Comparison of ENCODE assay signal across 8 cellular contexts in the genomic region with DNA sequence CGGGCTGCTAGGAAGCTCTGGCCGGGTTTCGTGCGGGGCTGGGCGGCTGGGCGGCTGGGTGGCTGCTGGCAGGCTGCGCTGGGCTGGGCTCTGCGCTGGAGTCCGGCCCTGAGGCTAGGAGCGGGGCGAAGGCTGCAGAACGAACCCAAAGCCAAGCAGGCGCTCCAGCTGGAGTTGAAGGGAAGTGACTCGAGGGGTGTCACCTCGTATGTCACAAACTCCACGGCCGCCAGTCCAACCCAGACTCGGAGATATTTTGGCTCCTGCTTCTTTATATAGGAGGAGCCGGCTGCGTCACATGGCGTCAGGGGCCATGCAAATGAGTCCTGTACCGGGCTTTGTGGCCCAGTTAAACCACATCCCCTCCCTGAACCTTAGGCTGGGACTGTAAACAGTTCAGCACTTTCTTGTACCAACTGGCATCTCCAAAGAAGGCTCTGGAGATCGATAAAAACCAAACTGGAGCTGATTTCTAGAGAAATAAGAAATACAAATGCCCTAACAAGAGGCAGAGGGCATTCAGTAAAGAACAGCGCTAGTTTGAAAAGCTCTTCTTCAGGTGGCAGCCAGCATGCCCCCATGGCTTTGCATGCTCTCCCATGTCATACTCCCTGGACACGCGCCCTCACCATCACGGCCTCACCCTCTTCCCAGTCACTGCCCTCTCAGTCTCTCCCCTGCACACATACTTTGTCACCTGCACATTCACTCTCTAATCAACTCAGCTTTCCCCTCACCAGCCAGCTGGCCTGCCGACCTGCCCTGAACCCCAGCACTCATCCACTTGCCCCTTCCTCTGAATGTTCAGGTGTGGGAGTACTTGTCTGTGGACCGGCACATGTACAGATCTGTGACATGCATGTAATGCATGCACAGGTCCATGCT. TPM values are rescaled to one million over a fixed set of nuclear protein-coding genes. Genes with fewer than 3 reads are reported as not detected.
DNase-seq lines count a peak whose midpoint lies in the region; ATAC-seq and TF ChIP-seq lines count a peak whose summit lies in the region.

No MANE protein-coding gene starts in this region.

- H3K4me3 Mint-ChIP-seq in activated T-cell treated with anti-CD3 and anti-CD28 coated beads, Interleukin-2, amount 50 U/mL, for 72 hours: peak overlapping the region; percentile 86 to 89
- peak overlapping the region; percentile 80 to 99 (median 93) for H3K4me3 Mint-ChIP-seq in naive B cell
- peak overlapping the region; percentile 95 for H3K4me3 Mint-ChIP-seq in stimulated activated memory B cell treated with anti-CD40 and anti-IgM and Interleukin-4, amounts not matched to agents 10 μg/mL and 1 μg/mL and 100 μg/mL, for 72 hours

- peak overlapping the region; percentile 80 for H3K9ac ChIP-seq in PC-3 (ENCODE audit: low read length)

- H3K4me2 ChIP-seq in PC-3 (ENCODE audit: low read length): peak overlapping the region; percentile 97

- H2AFZ ChIP-seq in PC-3 (ENCODE audit: low read length): peak overlapping the region; percentile 63

- H3K27me3 ChIP-seq in PC-3 (ENCODE audit: low read length) (no peaks in the 10 kb centered on the region), esophagus squamous epithelium (no peaks in the 10 kb centered on the region)

- no peaks in the 10 kb centered on the region for H3K9me3 Mint-ChIP-seq in activated T-cell treated with anti-CD3 and anti-CD28 coated beads, Interleukin-2, amount 50 U/mL, for 72 hours
- H3K9me3 Mint-ChIP-seq in naive B cell: peaks cover 0 to 2% (median 0%) of the 10 kb centered on the region in 7 donors
- H3K9me3 Mint-ChIP-seq in stimulated activated memory B cell treated with anti-CD40 and anti-IgM and Interleukin-4, amounts not matched to agents 10 μg/mL and 1 μg/mL and 100 μg/mL, for 72 hours: no peaks in the 10 kb centered on the region

- H3K9me2 ChIP-seq in PC-3 (replicated peaks; ENCODE audit: low read length): no peaks in the 10 kb centered on the region

- H3K4me1 ChIP-seq in PC-3 (ENCODE audit: insufficient read depth, low read length) (peaks cover 19% of the 10 kb centered on the region), esophagus squamous epithelium (peaks cover 4 to 57% (median 5%) of the 10 kb centered on the region in 3 donors)

- 41 to 62% methylated on average over 7 to 17 of the region's 29 CpGs for WGBS in esophagus squamous epithelium, 2 donors

- no peaks in the 10 kb centered on the region for H3K9me3 ChIP-seq in PC-3 (ENCODE audit: low read length)
- H3K9me3 ChIP-seq in esophagus squamous epithelium: no peaks in the 10 kb centered on the region

- no peaks in the 10 kb centered on the region for H4K20me1 ChIP-seq in PC-3 (ENCODE audit: low read length)

- BruUV-seq in PC-3 (replicated peaks; lab: Mats Ljungman, UMichigan): no TSS peak

- ATAC-seq in GM18873 (IDR thresholded peaks at IDR 0.05; ENCODE audit: low FRiP score, unreplicated experiment) (peak; percentile 80), HG03103 (IDR thresholded peaks at IDR 0.05; ENCODE audit: low read depth, unreplicated experiment) (peak; percentile 75), PC-3 (peak; percentile 64), naive B cell (ENCODE audit: low read depth in 2 of 2) (peak; percentile 56 to 63)
- ATAC-seq in activated T-cell treated with anti-CD3 and anti-CD28 coated beads, Interleukin-2, amount 50 U/mL, for 72 hours (replicated peaks in 1 of 2): peak; percentile 84 to 88
- peak; percentile 92 for ATAC-seq in stimulated activated memory B cell treated with anti-CD40 and anti-IgM and Interleukin-4, amounts not matched to agents 10 μg/mL and 1 μg/mL and 100 μg/mL, for 72 hours

- H3K27ac Mint-ChIP-seq in activated T-cell treated with anti-CD3 and anti-CD28 coated beads, Interleukin-2, amount 50 U/mL, for 72 hours: peak overlapping the region; percentile 14
- peak overlapping the region; percentile 99 to 100 (median 100) for H3K27ac Mint-ChIP-seq in naive B cell
- H3K27ac Mint-ChIP-seq in stimulated activated memory B cell treated with anti-CD40 and anti-IgM and Interleukin-4, amounts not matched to agents 10 μg/mL and 1 μg/mL and 100 μg/mL, for 72 hours: peak overlapping the region; percentile 89

- peaks cover 3 to 11% of the 10 kb centered on the region in 2 donors for H3K36me3 Mint-ChIP-seq in activated T-cell treated with anti-CD3 and anti-CD28 coated beads, Interleukin-2, amount 50 U/mL, for 72 hours (ENCODE audit: insufficient read depth in 2 of 2)
- peaks cover 0 to 4% of the 10 kb centered on the region in 2 donors for H3K36me3 Mint-ChIP-seq in naive B cell
- H3K36me3 Mint-ChIP-seq in stimulated activated memory B cell treated with anti-CD40 and anti-IgM and Interleukin-4, amounts not matched to agents 10 μg/mL and 1 μg/mL and 100 μg/mL, for 72 hours: peaks cover 5% of the 10 kb centered on the region

- no peaks in the 10 kb centered on the region for H3K79me2 ChIP-seq in PC-3 (ENCODE audit: low read length)

- intact Hi-C loops in PC-3 (cut with micrococcal nuclease): loop anchor here (5.0 kb wide), 1 partner anchor 355 kb away; no protein-coding TSS in a partner anchor
- intact Hi-C loops in esophagus squamous epithelium (cut with DNase I): no loop called here

- peak; percentile 54 to 100 (median 98) for TF ChIP-seq POLR2A in esophagus squamous epithelium (IDR thresholded peaks at IDR 0.05)

- CTCF ChIA-PET in PC-3 (lab: Charles Lee): interaction anchor here (0.6 to 1.5 kb wide), 8 partner anchors 8 to 89 kb away, joined by 3 to 16 read pairs (median 4); partner anchors contain the start of genes PRPS1 and TSC22D3

- peaks cover 6% of the 10 kb centered on the region for H3K27me3 Mint-ChIP-seq in activated T-cell treated with anti-CD3 and anti-CD28 coated beads, Interleukin-2, amount 50 U/mL, for 72 hours (ENCODE audit: low read depth)
- no peaks in the 10 kb centered on the region for H3K27me3 Mint-ChIP-seq in naive B cell
- H3K27me3 Mint-ChIP-seq in stimulated activated memory B cell treated with anti-CD40 and anti-IgM and Interleukin-4, amounts not matched to agents 10 μg/mL and 1 μg/mL and 100 μg/mL, for 72 hours: no peaks in the 10 kb centered on the region

- TF ChIP-seq CTCF in AG10803 (conservative IDR thresholded peaks at IDR 0.05; ENCODE audit: low read length) (no peak), PC-3 (conservative IDR thresholded peaks at IDR 0.05; ENCODE audit: low read depth, low read length) (no peak), esophagus squamous epithelium (IDR thresholded peaks at IDR 0.05) (peak in 2 of 6 experiments; percentile 23 to 35)

- H3K27ac ChIP-seq in PC-3 (ENCODE audit: low read length) (peak overlapping the region; percentile 25; the same call in 1 of the 2 replicates), esophagus squamous epithelium (peak overlapping the region; percentile 90 to 98 (median 95))

- H3F3A ChIP-seq in PC-3 (ENCODE audit: low read length, unreplicated experiment): no peaks in the 10 kb centered on the region

- H3K4me3 ChIP-seq in AG10803 (ENCODE audit: low read length) (peak overlapping the region; percentile 73), PC-3 (ENCODE audit: low read length) (peak overlapping the region; percentile 92), esophagus squamous epithelium (peak overlapping the region; percentile 63 to 83 (median 78))

- peaks cover 55% of the 10 kb centered on the region for H3K4me1 Mint-ChIP-seq in activated T-cell treated with anti-CD3 and anti-CD28 coated beads, Interleukin-2, amount 50 U/mL, for 72 hours (ENCODE audit: low read depth)
- peaks cover 51 to 84% (median 74%) of the 10 kb centered on the region in 3 donors for H3K4me1 Mint-ChIP-seq in naive B cell
- H3K4me1 Mint-ChIP-seq in stimulated activated memory B cell treated with anti-CD40 and anti-IgM and Interleukin-4, amounts not matched to agents 10 μg/mL and 1 μg/mL and 100 μg/mL, for 72 hours: peaks cover 83% of the 10 kb centered on the region

- POLR2A ChIA-PET in PC-3 (lab: Charles Lee; ENCODE audit: unreplicated experiment): interaction anchor here (0.6 kb wide), 2 partner anchors 48 to 55 kb away, joined by 3 to 14 read pairs; no protein-coding TSS in a partner anchor

- DNase-seq in AG10803 (ENCODE audit: low read depth) (peak; percentile 83), PC-3 (peak; percentile 69), esophagus squamous epithelium (lab: John Stamatoyannopoulos, UW) (peak; percentile 76), naive B cell (peak; percentile 89)
- peak; percentile 82 to 87 for DNase-seq in activated T-cell treated with anti-CD3 and anti-CD28 coated beads, Interleukin-2, amount 50 U/mL, for 72 hours

- no peaks in the 10 kb centered on the region for H3K36me3 ChIP-seq in PC-3 (ENCODE audit: low read depth, low read length)
- peaks cover 0 to 27% (median 11%) of the 10 kb centered on the region in 3 donors for H3K36me3 ChIP-seq in esophagus squamous epithelium

RNA-seq across cellular contexts. Expression of gene TSC22D3, which starts 58.5 kb away (rescaled TPM):
- total RNA-seq in PC-3 (2014; rRNA removed): 17.8 and 18.1 TPM in 2 replicates
- 10 to 100 TPM; 79.1 to 88.1 TPM for total RNA-seq in activated T-cell treated with anti-CD3 and anti-CD28 coated beads, Interleukin-2, amount 50 U/mL, for 72 hours
- total RNA-seq in esophagus squamous epithelium: 100 to 1,000 TPM in 3 of 4 donors, 10 to 100 TPM in 1; 50.2 to 558 (median 140) TPM
- polyA plus RNA-seq in naive B cell (ENCODE audit: low read depth in 6 of 6): 1,000 to 10,000 TPM in 5 of 6 donors, 100 to 1,000 TPM in 1; 962 to 3,491 (median 1,874) TPM

Comparison
In these comparisons a context has a peak if more than half of its experiments do, and no peak if none do; other contexts are left out.
1. Peak in every context shown above with its lines: DNase-seq, ATAC-seq, H3K4me3 ChIP-seq and H3K27ac ChIP-seq.
2. H3K27ac Mint-ChIP-seq: peak in every context shown above with its lines; median percentile 100 in naive B cell; 89 in stimulated activated memory B cell treated with anti-CD40 and anti-IgM and Interleukin-4, amounts not matched to agents 10 μg/mL and 1 μg/mL and 100 μg/mL, for 72 hours; 14 in activated T-cell treated with anti-CD3 and anti-CD28 coated beads, Interleukin-2, amount 50 U/mL, for 72 hours.